9 cellular contexts compared by ENCODE assay signal in genomic region chr19:18320865-18321728, GRCh38. TPM values are rescaled to one million over a fixed set of nuclear protein-coding genes. Genes with fewer than 3 reads are reported as not detected.
DNase-seq lines count a peak whose midpoint lies in the region; ATAC-seq and TF ChIP-seq lines count a peak whose summit lies in the region.
"Had no signal": no experiment of that assay in that cellular context is flagged by ENCODE, and none has a peak within 500 bp of the region (broad histone marks: within the 10 kb centered on the region; RNA-seq: fewer than 3 reads in every experiment).

No MANE protein-coding gene starts in this region.

- TF ChIP-seq CTCF in CD8-positive, alpha-beta T cell (IDR thresholded peaks at IDR 0.05), result no peak
- no peak for TF ChIP-seq CTCF in neural cell (IDR thresholded peaks at IDR 0.05; ENCODE audit: poor library complexity, severe bottlenecking)

- TF ChIP-seq RAD21 in neural cell (conservative IDR thresholded peaks at IDR 0.05), result no peak

- no peaks in the 10 kb centered on the region for H3F3A ChIP-seq in neural cell (ENCODE audit: insufficient read depth, low read length, poor library complexity, severe bottlenecking)

- no peak overlapping the region for H2AFZ ChIP-seq in neural cell (ENCODE audit: low read depth, low read length)

- no peaks in the 10 kb centered on the region for H3K9me2 ChIP-seq in neural cell (ENCODE audit: insufficient read depth, low read length)

- H3K4me1 Mint-ChIP-seq in CD8-positive, alpha-beta T cell (ENCODE audit: low read depth), result peaks cover 54% of the 10 kb centered on the region
- peaks cover 41 to 45% of the 10 kb centered on the region in 2 donors for H3K4me1 Mint-ChIP-seq in effector memory CD8-positive, alpha-beta T cell (ENCODE audit: low read depth in 2 of 2)

- no peaks in the 10 kb centered on the region for H3K9me3 ChIP-seq in CD8-positive, alpha-beta T cell (ENCODE audit: low read length)
- H3K9me3 ChIP-seq in MG63 (no peaks in the 10 kb centered on the region), neural cell (ENCODE audit: low read length) (no peaks in the 10 kb centered on the region)

- no peak overlapping the region for H3K4me2 ChIP-seq in neural cell (ENCODE audit: low read length)

- CTCF ChIA-PET in CD8-positive, alpha-beta T cell (lab: Charles Lee), result interaction anchor here (1.0 to 17.3 kb wide), 5 partner anchors 13 to 129 kb away, joined by 3 to 256 read pairs (median 7); partner anchors contain the start of genes IQCN and JUND

- no peaks in the 10 kb centered on the region for H3K9me3 Mint-ChIP-seq in CD8-positive, alpha-beta T cell
- H3K9me3 Mint-ChIP-seq in effector memory CD8-positive, alpha-beta T cell, result no peaks in the 10 kb centered on the region

- H3K79me2 ChIP-seq in neural cell (replicated peaks; ENCODE audit: insufficient read depth, low read length), result peaks cover 17% of the 10 kb centered on the region

- peak overlapping the region; percentile 92 for H3K27ac Mint-ChIP-seq in CD8-positive, alpha-beta T cell
- H3K27ac Mint-ChIP-seq in effector memory CD8-positive, alpha-beta T cell, result peak overlapping the region; percentile 82 to 92

- ATAC-seq in CD8-positive, alpha-beta T cell, result no peak
- ATAC-seq in effector memory CD8-positive, alpha-beta T cell (replicated peaks), result no peak
- ATAC-seq in esophagus mucosa (no peak), HG02938 (IDR thresholded peaks at IDR 0.05; ENCODE audit: unreplicated experiment) (no peak)

- H3K4me3 Mint-ChIP-seq in CD8-positive, alpha-beta T cell, result peak overlapping the region; percentile 84
- H3K4me3 Mint-ChIP-seq in effector memory CD8-positive, alpha-beta T cell, result peak overlapping the region; percentile 83 to 84

- no peak for TF ChIP-seq EP300 in neural cell (conservative IDR thresholded peaks at IDR 0.05; ENCODE audit: poor library complexity, severe bottlenecking)

- no peaks in the 10 kb centered on the region for H4K20me1 ChIP-seq in neural cell (ENCODE audit: insufficient read depth)

- H3K36me3 ChIP-seq in CD8-positive, alpha-beta T cell (ENCODE audit: insufficient read depth, low read length), result no peaks in the 10 kb centered on the region
- H3K36me3 ChIP-seq in MG63 (peaks cover 44% of the 10 kb centered on the region), neural cell (ENCODE audit: insufficient read depth, low read length) (no peaks in the 10 kb centered on the region)

- H3K4me3 ChIP-seq in CD8-positive, alpha-beta T cell (ENCODE audit: low read depth, low read length), result no peak overlapping the region
- H3K4me3 ChIP-seq in MG63, result peak overlapping the region; percentile 75
- H3K4me3 ChIP-seq in neural cell (ENCODE audit: low read length), result peak overlapping the region; percentile 91

- H3K4me1 ChIP-seq in CD8-positive, alpha-beta T cell (ENCODE audit: insufficient read depth, low read length), result peaks cover 62% of the 10 kb centered on the region

- H3K9ac ChIP-seq in neural cell (ENCODE audit: low read length), result no peak overlapping the region

- no peaks in the 10 kb centered on the region for H3K27me3 ChIP-seq in CD8-positive, alpha-beta T cell (ENCODE audit: insufficient read depth, low read length)
- H3K27me3 ChIP-seq in MG63, result no peaks in the 10 kb centered on the region
- no peaks in the 10 kb centered on the region for H3K27me3 ChIP-seq in neural cell (ENCODE audit: insufficient read depth, low read depth, low read length)

- POLR2A ChIA-PET in CD8-positive, alpha-beta T cell (lab: Charles Lee), result interaction anchor here (1.1 to 7.9 kb wide), 5 partner anchors 9 to 41 kb away, joined by 3 to 267 read pairs (median 7); partner anchors contain the start of gene JUND

- no peak overlapping the region for H3K27ac ChIP-seq in CD8-positive, alpha-beta T cell (ENCODE audit: low read depth, low read length)
- no peak overlapping the region for H3K27ac ChIP-seq in neural cell (ENCODE audit: low read length)

- H3K36me3 Mint-ChIP-seq in CD8-positive, alpha-beta T cell, result no peaks in the 10 kb centered on the region
- H3K36me3 Mint-ChIP-seq in effector memory CD8-positive, alpha-beta T cell (ENCODE audit: insufficient read depth), result peaks cover 33% of the 10 kb centered on the region

- no peak for DNase-seq in CD8-positive, alpha-beta T cell
- DNase-seq in MG63, result no peak
- DNase-seq in effector memory CD8-positive, alpha-beta T cell, result no peak
- no peak for DNase-seq in hippocampal formation (lab: John Stamatoyannopoulos, UW)
- DNase-seq in kidney tubule cell (ENCODE audit: low spot score), result no peak
- DNase-seq: NCI-H524 had no signal

- intact Hi-C loops in CD8-positive, alpha-beta T cell (cut with DNase I, micrococcal nuclease), result loop anchor here in 1 of 2 experiments (10.0 kb wide), 1 partner anchor 206 kb away; no protein-coding TSS in a partner anchor

- no peaks in the 10 kb centered on the region for H3K27me3 Mint-ChIP-seq in CD8-positive, alpha-beta T cell (ENCODE audit: low read depth)
- no peaks in the 10 kb centered on the region for H3K27me3 Mint-ChIP-seq in effector memory CD8-positive, alpha-beta T cell

TF ChIP-seq in neural cell, 6 proteins besides CTCF, POLR2A, EP300 and RAD21:
- TF ChIP-seq TAF1 (IDR thresholded peaks at IDR 0.05; ENCODE audit: low read depth) (no peak), REST (IDR thresholded peaks at IDR 0.05; ENCODE audit: borderline replicate concordance) (no peak), POLR2AphosphoS5 (IDR thresholded peaks at IDR 0.05) (no peak), EZH2 (IDR thresholded peaks at IDR 0.05; ENCODE audit: borderline replicate concordance, insufficient read depth, low read length, poor library complexity, severe bottlenecking) (no peak), MXI1 (conservative IDR thresholded peaks at IDR 0.05; ENCODE audit: poor library complexity, severe bottlenecking) (no peak), SMC3 (conservative IDR thresholded peaks at IDR 0.05; ENCODE audit: poor library complexity) (no peak)

RNA-seq across cellular contexts. Expression of gene LSM4, which starts 1.8 kb away (rescaled TPM):
- total RNA-seq in CD8-positive, alpha-beta T cell, result 10 to 100 TPM; 41.1 to 43.9 TPM
- total RNA-seq in MG63 (2014; rRNA removed; shearing (Covaris generic); ENCODE audit: low replicate concordance), result 335 and 636 TPM in 2 replicates
- 382 and 410 TPM in 2 replicates for polyA plus RNA-seq in neural cell
- polyA minus RNA-seq in neural cell, result 127 and 138 TPM in 2 replicates
- total RNA-seq in esophagus mucosa, result 85.0 TPM

RNA-seq across cellular contexts. Expression of gene PGPEP1, which starts 19.3 kb away (rescaled TPM):
- total RNA-seq in CD8-positive, alpha-beta T cell, result 10 to 100 TPM; 20.0 to 25.2 TPM
- 5.5 and 11.2 TPM in 2 replicates for total RNA-seq in MG63 (2014; rRNA removed; shearing (Covaris generic); ENCODE audit: low replicate concordance)
- 5.9 and 10.9 TPM in 2 replicates for polyA plus RNA-seq in neural cell
- polyA minus RNA-seq in neural cell, result 14.1 and 16.6 TPM in 2 replicates
- total RNA-seq in esophagus mucosa, result 5.5 TPM

RNA-seq across cellular contexts. Expression of gene JUND, which starts 39.7 kb away (rescaled TPM):
- total RNA-seq in CD8-positive, alpha-beta T cell, result 1,000 to 10,000 TPM; 1,995 to 2,125 TPM
- 85.7 and 102 TPM in 2 replicates for total RNA-seq in MG63 (2014; rRNA removed; shearing (Covaris generic); ENCODE audit: low replicate concordance)
- polyA plus RNA-seq in neural cell, result 94.9 and 134 TPM in 2 replicates
- polyA minus RNA-seq in neural cell, result 150 and 167 TPM in 2 replicates
- total RNA-seq in esophagus mucosa, result 61.5 TPM

RNA-seq across cellular contexts. Expression of gene IQCN, which starts 46.8 kb away (rescaled TPM):
- 10 to 100 TPM in 1 of 2 experiments, 1 to 10 TPM in 1; 7.6 to 10.4 TPM for total RNA-seq in CD8-positive, alpha-beta T cell
- total RNA-seq in MG63 (2014; rRNA removed; shearing (Covaris generic); ENCODE audit: low replicate concordance), result 0.03 and 0.05 TPM in 2 replicates
- 2.5 and 3.7 TPM in 2 replicates for polyA plus RNA-seq in neural cell
- polyA minus RNA-seq in neural cell, result 2.7 and 4.3 TPM in 2 replicates
- 0.56 TPM for total RNA-seq in esophagus mucosa

Comparison
In these comparisons a context has a peak if more than half of its experiments do, and no peak if none do; other contexts are left out.
1. RNA of gene JUND, which starts 39.7 kb away (total RNA-seq): 1,995 to 2,125 TPM in CD8-positive, alpha-beta T cell; 85.7 to 102 TPM in MG63 and 61.5 TPM in esophagus mucosa (single experiment); every median in the first group is over 10 times any median in the second.